ENCODE assay signal across 8 cellular contexts in genomic region chr11:96188625-96189006, GRCh38.
DNase-seq lines count a peak whose midpoint lies in the region; ATAC-seq lines count a peak whose summit lies in the region.

No MANE protein-coding gene starts in this region.

- H3K27me3 ChIP-seq in BLaER1 (no peaks in the 10 kb centered on the region), muscle layer of colon (ENCODE audit: control insufficient read depth in 1 of 2, insufficient read depth in 2 of 2, low read length in 2 of 2) (no peaks in the 10 kb centered on the region), H7 (ENCODE audit: control insufficient read depth, insufficient read depth, low read length) (no peaks in the 10 kb centered on the region)

- H3K27ac ChIP-seq in BLaER1 (no peak overlapping the region), muscle layer of colon (ENCODE audit: low read depth, low read length) (peak overlapping the region; percentile 19)

- H3K4me3 ChIP-seq in BLaER1 (no peak overlapping the region), muscle layer of colon (ENCODE audit: low read depth in 1 of 2, low read length in 2 of 2) (no peak overlapping the region), H7 (ENCODE audit: insufficient read depth, low read depth, low read length) (no peak overlapping the region)

- H3K9me3 ChIP-seq in BLaER1 = peaks cover 4% of the 10 kb centered on the region; the same call in 1 of the 2 replicates
- H3K9me3 ChIP-seq in muscle layer of colon (ENCODE audit: low read length) = no peaks in the 10 kb centered on the region

- H3K9ac ChIP-seq in BLaER1 = no peak overlapping the region
- no peak overlapping the region for H3K9ac ChIP-seq in muscle layer of colon (ENCODE audit: low read length)

- DNase-seq in amniotic epithelial cell (ENCODE audit: low read depth) (peak; percentile 70), H7 (no peak), NCI-H1048 (lab: John Stamatoyannopoulos, UW) (no peak), NCI-H1105 (lab: John Stamatoyannopoulos, UW) (no peak)

- H3K4me1 ChIP-seq in BLaER1 = peaks cover 47% of the 10 kb centered on the region
- peaks cover 13% of the 10 kb centered on the region for H3K4me1 ChIP-seq in muscle layer of colon (ENCODE audit: insufficient read depth, low read length)

- peak overlapping the region; percentile 39 for H3K4me2 ChIP-seq in BLaER1

- H4K20me1 ChIP-seq in BLaER1 = no peaks in the 10 kb centered on the region

- H3K36me3 ChIP-seq in BLaER1 (no peaks in the 10 kb centered on the region), muscle layer of colon (ENCODE audit: insufficient read depth, low read length) (no peaks in the 10 kb centered on the region), H7 (replicated peaks; ENCODE audit: control insufficient read depth, insufficient read depth, low read length) (no peaks in the 10 kb centered on the region)

- ATAC-seq in GM19438 (IDR thresholded peaks at IDR 0.05; ENCODE audit: low read depth, unreplicated experiment) (peak; percentile 44), HG03469 (IDR thresholded peaks at IDR 0.05; ENCODE audit: unreplicated experiment) (peak; percentile 39)
